10 cellular contexts compared by ENCODE assay signal in the genomic region with DNA sequence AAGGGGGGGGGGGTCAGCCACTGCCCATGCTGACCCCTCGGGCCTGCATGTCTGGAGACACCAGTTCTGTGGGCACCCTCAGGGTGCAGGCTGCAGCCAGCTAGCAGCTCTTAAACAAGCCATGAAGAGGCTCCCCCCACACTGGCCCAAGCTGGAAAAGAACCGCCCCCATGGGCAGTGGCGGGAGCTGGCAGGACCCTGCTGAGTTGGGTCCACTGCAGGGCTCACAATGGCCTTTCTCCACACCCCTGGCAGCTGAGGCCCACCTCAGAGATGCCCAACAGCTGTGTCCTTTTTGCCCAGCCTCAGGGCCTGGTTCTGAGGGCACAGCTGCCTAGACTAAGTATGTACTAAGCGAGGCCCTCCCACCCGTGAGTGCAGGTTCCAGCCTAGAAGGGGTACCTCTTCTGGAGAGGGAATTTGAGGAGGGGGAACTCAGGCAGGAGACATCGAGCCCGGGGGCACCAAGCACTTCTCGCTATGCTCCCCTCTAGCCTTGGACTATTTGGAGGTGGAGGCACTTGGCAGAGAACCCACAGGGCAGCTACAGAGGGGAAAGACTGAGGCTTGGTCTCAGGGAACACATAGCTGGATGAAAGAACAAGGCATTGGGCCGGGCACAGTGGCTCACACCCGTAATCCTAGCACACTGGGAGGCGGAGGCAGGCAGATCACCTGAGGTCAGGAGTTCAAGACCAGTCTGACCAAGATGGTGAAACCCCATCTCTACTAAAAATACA. TPM values are rescaled to one million over a fixed set of nuclear protein-coding genes. Genes with fewer than 3 reads are reported as not detected.
DNase-seq lines count a peak whose midpoint lies in the region; ATAC-seq and TF ChIP-seq lines count a peak whose summit lies in the region.
"Had no signal": no experiment of that assay in that cellular context is flagged by ENCODE, and none has a peak within 500 bp of the region (broad histone marks: within the 10 kb centered on the region; RNA-seq: fewer than 3 reads in every experiment).

No MANE protein-coding gene starts in this region.

- BruUV-seq in HCT116 (replicated peaks; lab: Mats Ljungman, UMichigan) (no TSS peak), A673 (replicated peaks; lab: Mats Ljungman, UMichigan) (no TSS peak)

- no peak for TF ChIP-seq EP300 in stomach (IDR thresholded peaks at IDR 0.05)

- RAD21 ChIA-PET in HCT116 (lab: Charles Lee; ENCODE audit: low non-redundant PET in 1 of 2, low total read pairs in 2 of 2, uncharacterized antibody in 2 of 2, unreplicated experiment in 2 of 2) = no interaction called here

- H3K9ac ChIP-seq in HCT116 (ENCODE audit: low read length) (no peak overlapping the region), mucosa of stomach (ENCODE audit: low read length) (peak overlapping the region; percentile 86)

- no peak for TF ChIP-seq RAD21 in HCT116 (IDR thresholded peaks at IDR 0.05; ENCODE audit: low read depth)

- H3K27me3 ChIP-seq in HCT116 (ENCODE audit: insufficient read depth, low read length) (no peaks in the 10 kb centered on the region), mucosa of stomach (ENCODE audit: control insufficient read depth, insufficient read depth, low read length) (no peaks in the 10 kb centered on the region), stomach (no peaks in the 10 kb centered on the region), A673 (replicated peaks; ENCODE audit: insufficient read depth, low read depth, low read length, poor library complexity) (no peaks in the 10 kb centered on the region)

- POLR2A ChIA-PET in HCT116 (lab: Charles Lee) = interaction anchor here (1.1 to 2.5 kb wide), 3 partner anchors 11 to 35 kb away, joined by 3 to 10 read pairs (median 6); partner anchors contain the start of genes MED24 and NR1D1
- POLR2A ChIA-PET in A673 (lab: Charles Lee; ENCODE audit: low non-redundant PET) = no interaction called here

- H3K4me2 ChIP-seq in HCT116 (ENCODE audit: low read length) = peak overlapping the region; percentile 96; the same call in 1 of the 2 replicates

- no peak for TF ChIP-seq POLR2A in HCT116 (IDR thresholded peaks at IDR 0.05; ENCODE audit: borderline replicate concordance, extremely low read depth, insufficient read depth, insufficient read length)
- TF ChIP-seq POLR2A in stomach (IDR thresholded peaks at IDR 0.05) = no peak

- TF ChIP-seq CTCF in HCT116 (IDR thresholded peaks at IDR 0.05 in 2 of 3, conservative IDR thresholded peaks at IDR 0.05 in 1 of 3; ENCODE audit: borderline replicate concordance in 1 of 3, insufficient read depth in 1 of 3, low read depth in 2 of 3, low read length in 2 of 3) = no peak
- TF ChIP-seq CTCF in stomach (IDR thresholded peaks at IDR 0.05) = no peak
- TF ChIP-seq CTCF in A673 (conservative IDR thresholded peaks at IDR 0.05; ENCODE audit: low read depth, low read length) = no peak

- 46 to 60% (median 53%) methylated on average over 7 to 11 of the region's 11 CpGs for WGBS in stomach, 5 donors

- intact Hi-C loops in HCT116 (cut with micrococcal nuclease) (no loop called here), stomach (cut with DNase I; ENCODE audit: low total_unique reads) (no loop called here), A673 (cut with micrococcal nuclease; ENCODE audit: unreplicated experiment) (no loop called here)

- no peak for ATAC-seq in HCT116
- ATAC-seq in HG02852 (IDR thresholded peaks at IDR 0.05; ENCODE audit: unreplicated experiment) = no peak
- no peak for ATAC-seq in GM21526 (IDR thresholded peaks at IDR 0.05; ENCODE audit: low FRiP score, unreplicated experiment)

- no peaks in the 10 kb centered on the region for H4K20me1 ChIP-seq in HCT116 (ENCODE audit: insufficient read depth)

- CTCF ChIA-PET in HCT116 (lab: Charles Lee) (interaction anchor here (1.1 to 4.6 kb wide), 3 partner anchors 9 to 45 kb away, joined by 4 to 36 read pairs (median 9); no protein-coding TSS in a partner anchor), A673 (lab: Charles Lee) (interaction anchor here (0.7 to 1.0 kb wide), 2 partner anchors 8 to 10 kb away, joined by 3 to 7 read pairs; no protein-coding TSS in a partner anchor)

- peaks cover 4% of the 10 kb centered on the region; the same call in 1 of the 2 replicates for H3K79me2 ChIP-seq in HCT116 (ENCODE audit: insufficient read depth, low read length)

- DNase-seq in HCT116 (ENCODE audit: low read depth, low spot score) = no peak
- peak in 22 of 61 donors; percentile 10 to 60 (median 34) for DNase-seq in caudate nucleus (lab: John Stamatoyannopoulos, UW)
- DNase-seq in stomach = no peak
- DNase-seq in A673 (ENCODE audit: low spot score) = no peak
- no peak for DNase-seq in NCI-H446 treated with DMSO at 0.1 percent for 48 hours (lab: John Stamatoyannopoulos, UW)
- DNase-seq: activated CD4-positive, alpha-beta T cell treated with anti-CD3 and anti-CD28 coated beads, Interleukin-2, amount 10 ng/mL, durations not matched to agents 7 days and 5 days had no signal

- no peaks in the 10 kb centered on the region for H3K9me3 ChIP-seq in HCT116 (ENCODE audit: control insufficient read depth in 1 of 2, insufficient read depth in 1 of 2, low read depth in 1 of 2, low read length in 2 of 2)
- no peaks in the 10 kb centered on the region for H3K9me3 ChIP-seq in mucosa of stomach (ENCODE audit: control insufficient read depth, low read length)
- no peaks in the 10 kb centered on the region for H3K9me3 ChIP-seq in stomach
- H3K9me3 ChIP-seq in A673 (ENCODE audit: low read depth, low read length, poor library complexity, severe bottlenecking) = no peaks in the 10 kb centered on the region

- no peak overlapping the region; the same call in 1 of the 2 replicates for H3K27ac ChIP-seq in HCT116 (ENCODE audit: low read depth, low read length)
- peak overlapping the region; percentile 99 for H3K27ac ChIP-seq in caudate nucleus (ENCODE audit: low read depth, low read length)
- peak overlapping the region; percentile 96 to 99 (median 98) for H3K27ac ChIP-seq in stomach
- no peak overlapping the region for H3K27ac ChIP-seq in A673 (ENCODE audit: low read depth, low read length, poor library complexity, severe bottlenecking)

- H3K36me3 ChIP-seq in HCT116 (ENCODE audit: control insufficient read depth in 1 of 2, insufficient read depth in 2 of 2, low read length in 2 of 2) (no peaks in the 10 kb centered on the region), mucosa of stomach (ENCODE audit: control insufficient read depth, insufficient read depth, low read length) (no peaks in the 10 kb centered on the region), stomach (no peaks in the 10 kb centered on the region), A673 (ENCODE audit: insufficient read depth, low read length, poor library complexity, severe bottlenecking) (no peaks in the 10 kb centered on the region)

- H2AFZ ChIP-seq in HCT116 (ENCODE audit: low read depth, low read length, poor library complexity, severe bottlenecking) = no peak overlapping the region

- no peaks in the 10 kb centered on the region for H3K9me2 ChIP-seq in HCT116 (ENCODE audit: insufficient read depth)

- H3K4me1 ChIP-seq in HCT116 (ENCODE audit: control insufficient read depth in 1 of 2, insufficient read depth in 2 of 2, low read length in 2 of 2) (peaks cover 59 to 70% of the 10 kb centered on the region in 2 experiments), mucosa of stomach (ENCODE audit: control insufficient read depth, insufficient read depth, low read length) (peaks cover 79% of the 10 kb centered on the region), stomach (peaks cover 68 to 89% (median 86%) of the 10 kb centered on the region in 4 donors), A673 (ENCODE audit: insufficient read depth, low read length, poor library complexity, severe bottlenecking) (peaks cover 38% of the 10 kb centered on the region)

- H3K4me3 ChIP-seq in HCT116 (replicated peaks in 1 of 2; ENCODE audit: low read depth in 1 of 2, low read length in 2 of 2) (no peak overlapping the region), mucosa of stomach (ENCODE audit: low read length) (no peak overlapping the region), stomach (peak overlapping the region; percentile 87 to 100 (median 98)), A673 (ENCODE audit: low read depth, low read length, poor library complexity, severe bottlenecking) (no peak overlapping the region)

TF ChIP-seq in HCT116, 20 proteins besides CTCF, POLR2A, EP300 and RAD21 (continues in another document):
- TF ChIP-seq JUND (IDR thresholded peaks at IDR 0.05) (no peak), ZFX (IDR thresholded peaks at IDR 0.05) (no peak), SIN3A (IDR thresholded peaks at IDR 0.05; ENCODE audit: low read depth) (no peak)

RNA-seq across cellular contexts. Expression of gene THRA, which starts 3.2 kb away (rescaled TPM):
- total RNA-seq in HCT116 (2021; ENCODE audit: unreplicated experiment) (23.3 TPM), stomach (10 to 100 TPM; 21.1 to 52.2 (median 38.4) TPM), A673 (2021) (14.5 and 18.7 TPM in 2 replicates)
- polyA plus RNA-seq in HCT116 (2012) = 20.3 and 21.1 TPM in 2 replicates
- 10 to 100 TPM; 21.4 to 37.0 (median 26.4) TPM for polyA plus RNA-seq in stomach

RNA-seq across cellular contexts. Expression of gene MED24, which starts 11.7 kb away (rescaled TPM):
- 92.1 TPM for total RNA-seq in HCT116 (2021; ENCODE audit: unreplicated experiment)
- polyA plus RNA-seq in HCT116 (2012) = 68.9 and 90.5 TPM in 2 replicates
- total RNA-seq in stomach = 100 to 1,000 TPM in 2 of 5 donors, 10 to 100 TPM in 3; 55.4 to 336 (median 91.6) TPM
- 10 to 100 TPM; 24.1 to 49.5 (median 32.7) TPM for polyA plus RNA-seq in stomach
- total RNA-seq in A673 (2021) = 48.7 and 50.7 TPM in 2 replicates

RNA-seq across cellular contexts. Expression of gene NR1D1, which starts 34.4 kb away (rescaled TPM):
- 63.7 TPM for total RNA-seq in HCT116 (2021; ENCODE audit: unreplicated experiment)
- 104 and 122 TPM in 2 replicates for polyA plus RNA-seq in HCT116 (2012)
- total RNA-seq in stomach = 10 to 100 TPM in 2 of 5 donors, 1 to 10 TPM in 3; 2.8 to 14.9 (median 9.0) TPM
- polyA plus RNA-seq in stomach = 10 to 100 TPM in 1 of 3 donors, 1 to 10 TPM in 2; 5.5 to 20.5 (median 9.6) TPM
- 1.9 and 2.6 TPM in 2 replicates for total RNA-seq in A673 (2021)

RNA-seq across cellular contexts. Expression of gene CSF3, which starts 50.7 kb away (rescaled TPM):
- not detected for total RNA-seq in HCT116 (2021; ENCODE audit: unreplicated experiment)
- polyA plus RNA-seq in HCT116 (2012) = not detected in 2 replicates
- 1 to 10 TPM in 2 of 5 donors, under 1 TPM in 1, not detected in 2; 0.55 to 1.7 (median 1.2) TPM for total RNA-seq in stomach
- polyA plus RNA-seq in stomach = 10 to 100 TPM in 1 of 3 donors, 1 to 10 TPM in 2; 1.4 to 16.2 (median 4.0) TPM
- not detected in 2 replicates for total RNA-seq in A673 (2021)
- total RNA-seq: activated CD4-positive, alpha-beta T cell treated with anti-CD3 and anti-CD28 coated beads, Interleukin-2, amount 10 ng/mL, durations not matched to agents 7 days and 5 days; renal cortical epithelial cell had no signal

RNA-seq across cellular contexts. Expression of gene MSL1, which starts 55.8 kb away (rescaled TPM):
- total RNA-seq in HCT116 (2021; ENCODE audit: unreplicated experiment) (67.2 TPM), stomach (100 to 1,000 TPM in 2 of 5 donors, 10 to 100 TPM in 3; 47.1 to 322 (median 90.1) TPM), A673 (2021) (56.9 and 59.9 TPM in 2 replicates)
- polyA plus RNA-seq in HCT116 (2012) = 26.8 and 36.5 TPM in 2 replicates
- polyA plus RNA-seq in stomach = 10 to 100 TPM; 29.3 to 63.8 (median 32.7) TPM

Comparison
In these comparisons a context has a peak if more than half of its experiments do, and no peak if none do; other contexts are left out.
1. H3K27ac ChIP-seq: peak in caudate nucleus (single experiment) and stomach (5 of 5); none in HCT116 (single experiment) and A673 (single experiment).
2. H3K4me3 ChIP-seq: peak in stomach (4 of 4); none in HCT116 (0 of 2), mucosa of stomach (single experiment) and A673 (single experiment).